12 cellular contexts compared by ENCODE assay signal in genomic region chr6:165704001-165704748, GRCh38. TPM values are rescaled to one million over a fixed set of nuclear protein-coding genes. Genes with fewer than 3 reads are reported as not detected.
DNase-seq lines count a peak whose midpoint lies in the region; ATAC-seq and TF ChIP-seq lines count a peak whose summit lies in the region.
"Had no signal": no experiment of that assay in that cellular context is flagged by ENCODE, and none has a peak within 500 bp of the region (broad histone marks: within the 10 kb centered on the region; RNA-seq: fewer than 3 reads in every experiment).

No MANE protein-coding gene starts in this region.

- no peaks in the 10 kb centered on the region for H4K20me1 ChIP-seq in osteoblast (ENCODE audit: insufficient read depth, low read length)

- H2AFZ ChIP-seq in osteoblast (ENCODE audit: low read length), result no peak overlapping the region

- H3K4me3 ChIP-seq in osteoblast (ENCODE audit: insufficient read depth, low read length), result no peak overlapping the region
- H3K4me3 ChIP-seq: smooth muscle cell had no signal

- no peaks in the 10 kb centered on the region for H3K79me2 ChIP-seq in osteoblast (ENCODE audit: insufficient read depth, low read length)

- TF ChIP-seq CTCF in osteoblast (IDR thresholded peaks at IDR 0.05; ENCODE audit: extremely low read depth, low read depth, low read length), result no peak

- H3K27ac ChIP-seq in osteoblast (ENCODE audit: low read depth, low read length), result no peak overlapping the region

- H3K27me3 ChIP-seq in osteoblast (ENCODE audit: insufficient read depth, low read length), result no peaks in the 10 kb centered on the region

- H3K9me3 ChIP-seq in osteoblast (ENCODE audit: low read depth, low read length), result no peaks in the 10 kb centered on the region

- DNase-seq in brain pericyte (ENCODE audit: low read depth, low spot score), result peak; percentile 87
- no peak for DNase-seq in osteoblast (ENCODE audit: insufficient read length, low spot score, missing footprints)
- DNase-seq in NCI-H128 (lab: John Stamatoyannopoulos, UW; ENCODE audit: unreplicated experiment), result no peak
- no peak for DNase-seq in NCI-H345 treated with DMSO at 0.1 percent for 48 hours (lab: John Stamatoyannopoulos, UW; ENCODE audit: unreplicated experiment)
- DNase-seq in NCI-H82 (lab: John Stamatoyannopoulos, UW), result no peak
- DNase-seq: COR-L47, NCI-H187 treated with DMSO at 0.1 percent for 48 hours had no signal

- no peaks in the 10 kb centered on the region for H3K36me3 ChIP-seq in osteoblast (ENCODE audit: insufficient read depth, low read length)

- ATAC-seq in GM18868 (IDR thresholded peaks at IDR 0.05; ENCODE audit: unreplicated experiment), result peak; percentile 86
- ATAC-seq in HG03159 (IDR thresholded peaks at IDR 0.05; ENCODE audit: unreplicated experiment), result peak; percentile 55
- no peak for ATAC-seq in GM19397 (IDR thresholded peaks at IDR 0.05; ENCODE audit: unreplicated experiment)
- ATAC-seq: Panc1 had no signal

- H3K4me1 ChIP-seq in osteoblast (ENCODE audit: insufficient read depth, low read length), result no peaks in the 10 kb centered on the region

- H3K4me2 ChIP-seq in osteoblast (ENCODE audit: insufficient read depth, low read length), result peak overlapping the region; percentile 56
- H3K4me2 ChIP-seq: smooth muscle cell had no signal

RNA-seq across cellular contexts. Expression of gene PDE10A, which starts 41.1 kb away (rescaled TPM):
- total RNA-seq in osteoblast, result 3.3 and 3.5 TPM in 2 replicates
